Comparison of ENCODE assay signal across 8 cellular contexts in the genomic region with DNA sequence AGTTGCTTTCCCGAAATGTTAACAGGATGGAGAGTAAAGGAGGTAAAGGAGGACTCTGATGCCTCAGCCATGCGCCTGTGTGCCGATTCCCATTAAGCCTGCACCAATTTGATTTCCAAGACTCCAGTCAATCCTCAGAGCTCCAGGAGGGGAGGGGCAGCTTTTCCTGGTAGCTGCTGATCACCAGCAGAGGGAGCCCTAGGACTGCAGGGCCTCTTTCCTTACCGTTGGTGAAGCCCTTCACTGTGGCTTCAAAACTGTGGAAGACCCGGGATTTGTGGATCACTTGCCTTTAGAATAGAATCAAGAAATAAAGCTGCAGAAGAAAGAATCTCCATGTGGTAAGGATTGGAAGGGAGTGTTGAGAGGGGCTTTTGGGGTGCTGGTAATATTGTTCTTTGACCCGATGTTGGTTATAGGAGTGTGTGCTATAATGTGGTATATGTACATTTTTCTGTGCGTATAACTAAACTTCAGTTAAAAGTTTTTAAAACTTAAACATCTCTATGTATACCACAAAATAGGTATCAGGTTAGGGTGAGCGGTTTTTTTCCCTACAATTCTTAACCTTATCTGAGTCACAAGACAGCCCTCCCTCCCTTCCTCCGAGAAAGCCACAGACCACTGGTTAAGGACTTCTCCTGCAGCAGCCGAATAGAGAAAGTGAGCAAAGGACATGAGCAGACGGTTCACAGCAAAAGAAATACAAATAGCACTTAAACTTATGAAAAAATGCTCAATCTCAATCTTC. TPM values are rescaled to one million over a fixed set of nuclear protein-coding genes. Genes with fewer than 3 reads are reported as not detected.
DNase-seq lines count a peak whose midpoint lies in the region; ATAC-seq and TF ChIP-seq lines count a peak whose summit lies in the region.

No MANE protein-coding gene starts in this region.

- no peaks in the 10 kb centered on the region for H3K9me3 Mint-ChIP-seq in endothelial cell (ENCODE audit: unreplicated experiment)
- H3K9me3 Mint-ChIP-seq in stimulated activated naive B cell treated with anti-CD40 and anti-IgM and Interleukin-4, amounts not matched to agents 10 μg/mL and 1 μg/mL and 100 μg/mL, for 72 hours = no peaks in the 10 kb centered on the region

- TF ChIP-seq CTCF in endothelial cell (IDR thresholded peaks at IDR 0.05; ENCODE audit: unreplicated experiment) = peak; percentile 76
- TF ChIP-seq CTCF in mucosa of descending colon (IDR thresholded peaks at IDR 0.05) = peak; percentile 81

- H3K9ac ChIP-seq in BLaER1 = no peak overlapping the region

- no peaks in the 10 kb centered on the region for H3K9me3 ChIP-seq in BLaER1
- no peaks in the 10 kb centered on the region for H3K9me3 ChIP-seq in mucosa of descending colon

- DNase-seq in HEK293T (ENCODE audit: extremely low spot score) (peak; percentile 72), NCI-H82 treated with DMSO at 0.1 percent for 48 hours (lab: John Stamatoyannopoulos, UW; ENCODE audit: unreplicated experiment) (peak; percentile 74), endothelial cell (ENCODE audit: low spot score) (peak; percentile 76), mucosa of descending colon (peak in 2 of 3 donors; percentile 80 to 92)
- DNase-seq in activated CD8-positive, alpha-beta memory T cell treated with anti-CD3 and anti-CD28 coated beads for 24 hours = peak; percentile 80
- no peak for DNase-seq in stimulated activated naive B cell treated with anti-CD40 and anti-IgM and Interleukin-4, amounts not matched to agents 10 μg/mL and 1 μg/mL and 100 μg/mL, for 72 hours

- no peaks in the 10 kb centered on the region for H3K27me3 ChIP-seq in BLaER1

- H3K4me1 ChIP-seq in BLaER1 (peaks cover 23% of the 10 kb centered on the region), mucosa of descending colon (ENCODE audit: low read depth) (peaks cover 15% of the 10 kb centered on the region)

- H3K27me3 Mint-ChIP-seq in endothelial cell (ENCODE audit: unreplicated experiment) = no peaks in the 10 kb centered on the region
- no peaks in the 10 kb centered on the region for H3K27me3 Mint-ChIP-seq in stimulated activated naive B cell treated with anti-CD40 and anti-IgM and Interleukin-4, amounts not matched to agents 10 μg/mL and 1 μg/mL and 100 μg/mL, for 72 hours

- CTCF ChIA-PET in HEK293T (lab: Yijun Ruan, JAX) = interaction anchor here (0.9 to 3.7 kb wide), 7 partner anchors 8 to 410 kb away, joined by 3 to 49 read pairs (median 5); a partner anchor contains a TSS

- H4K20me1 ChIP-seq in BLaER1 = peaks cover 4% of the 10 kb centered on the region; the same call in 1 of the 2 replicates

- intact Hi-C loops in mucosa of descending colon (cut with DNase I, micrococcal nuclease) = loop anchor here (2.0 to 10.0 kb wide), 3 partner anchors 95 to 257 kb away; a partner anchor contains a TSS

- no peak overlapping the region for H3K27ac Mint-ChIP-seq in endothelial cell (ENCODE audit: unreplicated experiment)
- H3K27ac Mint-ChIP-seq in stimulated activated naive B cell treated with anti-CD40 and anti-IgM and Interleukin-4, amounts not matched to agents 10 μg/mL and 1 μg/mL and 100 μg/mL, for 72 hours = no peak overlapping the region

- peaks cover 5% of the 10 kb centered on the region; the same call in 1 of the 2 replicates for H3K36me3 ChIP-seq in BLaER1
- no peaks in the 10 kb centered on the region for H3K36me3 ChIP-seq in mucosa of descending colon (ENCODE audit: low read depth)

- H3K36me3 Mint-ChIP-seq in endothelial cell (ENCODE audit: low read depth, unreplicated experiment) = no peaks in the 10 kb centered on the region
- H3K36me3 Mint-ChIP-seq in stimulated activated naive B cell treated with anti-CD40 and anti-IgM and Interleukin-4, amounts not matched to agents 10 μg/mL and 1 μg/mL and 100 μg/mL, for 72 hours = peaks cover 4 to 15% of the 10 kb centered on the region in 2 donors

- peaks cover 2% of the 10 kb centered on the region for H3K4me1 Mint-ChIP-seq in endothelial cell (ENCODE audit: unreplicated experiment)
- peaks cover 21 to 35% of the 10 kb centered on the region in 2 donors for H3K4me1 Mint-ChIP-seq in stimulated activated naive B cell treated with anti-CD40 and anti-IgM and Interleukin-4, amounts not matched to agents 10 μg/mL and 1 μg/mL and 100 μg/mL, for 72 hours

- H3K27ac ChIP-seq in BLaER1 = no peak overlapping the region

- H3K4me2 ChIP-seq in BLaER1 = peak overlapping the region; percentile 57

- peak; percentile 88 for ATAC-seq in mucosa of descending colon
- ATAC-seq in stimulated activated naive B cell treated with anti-CD40 and anti-IgM and Interleukin-4, amounts not matched to agents 10 μg/mL and 1 μg/mL and 100 μg/mL, for 72 hours (replicated peaks) = peak; percentile 49 to 61
- ATAC-seq in HG03039 (IDR thresholded peaks at IDR 0.05; ENCODE audit: unreplicated experiment) = no peak

- POLR2A ChIA-PET in HEK293T (lab: Yijun Ruan, JAX) = interaction anchor here (1.4 kb wide), 1 partner anchor 93 kb away, joined by 10 read pairs; a partner anchor contains a TSS

- no peak overlapping the region for H3K4me3 ChIP-seq in BLaER1
- H3K4me3 ChIP-seq in mucosa of descending colon = no peak overlapping the region

- no peak overlapping the region for H3K4me3 Mint-ChIP-seq in endothelial cell (ENCODE audit: unreplicated experiment)
- H3K4me3 Mint-ChIP-seq in stimulated activated naive B cell treated with anti-CD40 and anti-IgM and Interleukin-4, amounts not matched to agents 10 μg/mL and 1 μg/mL and 100 μg/mL, for 72 hours = peak overlapping the region; percentile 51 to 66

TF ChIP-seq in HEK293T, 16 proteins besides CTCF, POLR2A, EP300 and RAD21:
- TF ChIP-seq ARNT (IDR thresholded peaks at IDR 0.05) = no peak
- TF ChIP-seq ELF4 (IDR thresholded peaks at IDR 0.05) = no peak
- TF ChIP-seq HDGF (IDR thresholded peaks at IDR 0.05; ENCODE audit: borderline replicate concordance) = no peak
- no peak for TF ChIP-seq SP1 (IDR thresholded peaks at IDR 0.05)
- no peak for TF ChIP-seq FOXK2 (IDR thresholded peaks at IDR 0.05)
- TF ChIP-seq FOXM1 (IDR thresholded peaks at IDR 0.05; ENCODE audit: borderline replicate concordance) = no peak

RNA-seq across cellular contexts. Expression of a gene that starts 6.9 kb away (rescaled TPM):
- total RNA-seq in endothelial cell (ENCODE audit: unreplicated experiment) = 28.2 TPM
- 10 to 100 TPM; 32.1 to 40.1 (median 32.5) TPM for total RNA-seq in mucosa of descending colon

RNA-seq across cellular contexts. Expression of a gene that starts 29.6 kb away (rescaled TPM):
- total RNA-seq in endothelial cell (ENCODE audit: unreplicated experiment) = 1.7 TPM
- total RNA-seq in mucosa of descending colon = under 1 TPM in 1 of 3 donors, not detected in 2; 0.25 TPM

RNA-seq across cellular contexts. Expression of a gene that starts 30.5 kb away (rescaled TPM):
- 0.80 TPM for total RNA-seq in endothelial cell (ENCODE audit: unreplicated experiment)
- total RNA-seq in mucosa of descending colon = 10 to 100 TPM in 1 of 3 donors, 1 to 10 TPM in 2; 2.3 to 87.3 (median 8.3) TPM
